ENCODE assay signal across 12 cellular contexts in genomic region chr2:96161785-96162367, GRCh38. TPM values are rescaled to one million over a fixed set of nuclear protein-coding genes. Genes with fewer than 3 reads are reported as not detected.
A peak's percentile ranks its signal among the peaks of the same experiment; 100 is the strongest.
DNase-seq lines count a peak whose midpoint lies in the region; ATAC-seq and TF ChIP-seq lines count a peak whose summit lies in the region.
"Had no signal": no experiment of that assay in that cellular context is flagged by ENCODE, and none has a peak within 500 bp of the region (broad histone marks: within the 10 kb centered on the region; RNA-seq: fewer than 3 reads in every experiment).

No MANE protein-coding gene starts in this region.

- H3K4me2 ChIP-seq in SU-DHL-6 (ENCODE audit: low read depth, low read length, poor library complexity, severe bottlenecking), result peak overlapping the region; percentile 5
- H3K4me2 ChIP-seq in mesenchymal stem cell (ENCODE audit: low read length, poor library complexity, severe bottlenecking), result no peak overlapping the region

- no peak overlapping the region for H3K14ac ChIP-seq in mesenchymal stem cell (ENCODE audit: low read length in 2 of 2)

- H3K9me3 ChIP-seq in SU-DHL-6 (ENCODE audit: insufficient read depth, low read length) (no peaks in the 10 kb centered on the region), mesenchymal stem cell (ENCODE audit: control insufficient read depth, low read length) (peaks cover 6% of the 10 kb centered on the region)

- H3K36me3 ChIP-seq in SU-DHL-6 (ENCODE audit: low read length) (no peaks in the 10 kb centered on the region), mesenchymal stem cell (ENCODE audit: control insufficient read depth in 1 of 2, insufficient read depth in 2 of 2, low read depth in 1 of 2, low read length in 2 of 2) (no peaks in the 10 kb centered on the region)

- H3K9me3 Mint-ChIP-seq in activated naive CD4-positive, alpha-beta T cell treated with anti-CD3 and anti-CD28 coated beads, Interleukin-2, amount 10 ng/mL, durations not matched to agents 7 days and 5 days, result peaks cover 6% of the 10 kb centered on the region
- H3K9me3 Mint-ChIP-seq in stimulated activated memory B cell treated with anti-CD40 and anti-IgM and Interleukin-4, amounts not matched to agents 10 μg/mL and 1 μg/mL and 100 μg/mL, for 72 hours, result peaks cover 4% of the 10 kb centered on the region

- WGBS in mesenchymal stem cell, result 65% methylated on average over 4 of the region's 5 CpGs

- H4K91ac ChIP-seq in mesenchymal stem cell (ENCODE audit: low read length), result no peak overlapping the region

- H2BK5ac ChIP-seq in mesenchymal stem cell (ENCODE audit: low read depth, low read length, poor library complexity, severe bottlenecking), result no peak overlapping the region

- peaks cover 2% of the 10 kb centered on the region for H3K36me3 Mint-ChIP-seq in activated naive CD4-positive, alpha-beta T cell treated with anti-CD3 and anti-CD28 coated beads, Interleukin-2, amount 10 ng/mL, durations not matched to agents 7 days and 5 days
- no peaks in the 10 kb centered on the region for H3K36me3 Mint-ChIP-seq in stimulated activated memory B cell treated with anti-CD40 and anti-IgM and Interleukin-4, amounts not matched to agents 10 μg/mL and 1 μg/mL and 100 μg/mL, for 72 hours

- no peaks in the 10 kb centered on the region for H4K20me1 ChIP-seq in SU-DHL-6 (ENCODE audit: low read depth, low read length)

- H2AFZ ChIP-seq in SU-DHL-6 (ENCODE audit: low read depth, low read length, severe bottlenecking) (peak overlapping the region; percentile 22), mesenchymal stem cell (ENCODE audit: low read depth, low read length) (no peak overlapping the region)
- H2AFZ ChIP-seq: parathyroid adenoma had no signal

- H3K79me2 ChIP-seq in SU-DHL-6 (ENCODE audit: insufficient read depth, low read length), result no peaks in the 10 kb centered on the region
- H3K79me2 ChIP-seq: parathyroid adenoma had no signal

- peaks cover 35% of the 10 kb centered on the region for H3F3A ChIP-seq in SU-DHL-6 (ENCODE audit: insufficient read depth)

- H3K27ac ChIP-seq in SU-DHL-6 (ENCODE audit: low read depth, low read length) (peak overlapping the region; percentile 95), mesenchymal stem cell (ENCODE audit: low read length, poor library complexity, severe bottlenecking) (no peak overlapping the region)
- H3K27ac ChIP-seq: parathyroid adenoma had no signal

- H3K27me3 Mint-ChIP-seq in activated naive CD4-positive, alpha-beta T cell treated with anti-CD3 and anti-CD28 coated beads, Interleukin-2, amount 10 ng/mL, durations not matched to agents 7 days and 5 days, result no peaks in the 10 kb centered on the region
- H3K27me3 Mint-ChIP-seq in stimulated activated memory B cell treated with anti-CD40 and anti-IgM and Interleukin-4, amounts not matched to agents 10 μg/mL and 1 μg/mL and 100 μg/mL, for 72 hours, result no peaks in the 10 kb centered on the region

- CTCF ChIA-PET in activated naive CD4-positive, alpha-beta T cell treated with anti-CD3 and anti-CD28 coated beads, Interleukin-2, amount 10 ng/mL, durations not matched to agents 7 days and 5 days (lab: Charles Lee), result interaction anchor here (0.7 to 4.5 kb wide), 3 partner anchors 12 to 24 kb away, joined by 3 to 24 read pairs (median 19); no protein-coding TSS in a partner anchor

- H3K9ac ChIP-seq in SU-DHL-6 (ENCODE audit: low read length) (peak overlapping the region; percentile 73; the same call in 1 of the 2 replicates), mesenchymal stem cell (ENCODE audit: low read length) (no peak overlapping the region)
- H3K9ac ChIP-seq: parathyroid adenoma had no signal

- no peak overlapping the region for H3K23ac ChIP-seq in mesenchymal stem cell (ENCODE audit: low read length in 2 of 2)

- H3K9me2 ChIP-seq in SU-DHL-6 (replicated peaks; ENCODE audit: insufficient read depth, low read length), result no peaks in the 10 kb centered on the region

- no peak overlapping the region for H2BK12ac ChIP-seq in mesenchymal stem cell (ENCODE audit: low read length in 2 of 2)

- H3K4ac ChIP-seq in mesenchymal stem cell (ENCODE audit: low read depth in 1 of 2, low read length in 2 of 2), result no peak overlapping the region

- no peak for ATAC-seq in stimulated activated memory B cell treated with anti-CD40 and anti-IgM and Interleukin-4, amounts not matched to agents 10 μg/mL and 1 μg/mL and 100 μg/mL, for 72 hours
- no peak for ATAC-seq in HG02840 (IDR thresholded peaks at IDR 0.05; ENCODE audit: low FRiP score, unreplicated experiment)
- no peak for ATAC-seq in HG02763 (IDR thresholded peaks at IDR 0.05; ENCODE audit: unreplicated experiment)

- H3K4me3 Mint-ChIP-seq in activated naive CD4-positive, alpha-beta T cell treated with anti-CD3 and anti-CD28 coated beads, Interleukin-2, amount 10 ng/mL, durations not matched to agents 7 days and 5 days, result no peak overlapping the region
- no peak overlapping the region for H3K4me3 Mint-ChIP-seq in stimulated activated memory B cell treated with anti-CD40 and anti-IgM and Interleukin-4, amounts not matched to agents 10 μg/mL and 1 μg/mL and 100 μg/mL, for 72 hours

- no peak for TF ChIP-seq CTCF in SU-DHL-6 (IDR thresholded peaks at IDR 0.05; ENCODE audit: insufficient read depth, low read length, poor library complexity, severe bottlenecking)
- TF ChIP-seq CTCF in choroid plexus epithelial cell (conservative IDR thresholded peaks at IDR 0.05; ENCODE audit: low read depth, low read length), result no peak

- DNase-seq in activated naive CD4-positive, alpha-beta T cell treated with anti-CD3 and anti-CD28 coated beads, Interleukin-2, amount 10 ng/mL, durations not matched to agents 7 days and 5 days, result no peak
- no peak for DNase-seq in activated naive CD4-positive, alpha-beta T cell (lab: John Stamatoyannopoulos, UW)
- DNase-seq in choroid plexus epithelial cell (ENCODE audit: low read depth) (peak; percentile 31), mesenchymal stem cell (no peak)
- DNase-seq: DND-41, KG1, Right ventricle myocardium superior had no signal

- H3K18ac ChIP-seq in mesenchymal stem cell (ENCODE audit: low read depth in 1 of 2, low read length in 2 of 2), result no peak overlapping the region

- no peak overlapping the region for H2BK120ac ChIP-seq in mesenchymal stem cell (ENCODE audit: low read depth, low read length)

- H3K4me1 ChIP-seq in mesenchymal stem cell (ENCODE audit: control insufficient read depth, insufficient read depth, low read depth, low read length), result peaks cover 15% of the 10 kb centered on the region
- H3K4me1 ChIP-seq: parathyroid adenoma had no signal

- no peak overlapping the region for H2BK15ac ChIP-seq in mesenchymal stem cell (ENCODE audit: low read depth, poor library complexity, severe bottlenecking)

- H4K8ac ChIP-seq in mesenchymal stem cell (ENCODE audit: low read length), result no peak overlapping the region

- no peaks in the 10 kb centered on the region for H3K79me1 ChIP-seq in mesenchymal stem cell (replicated peaks; ENCODE audit: low read length, poor library complexity, severe bottlenecking)

- H3K27me3 ChIP-seq in SU-DHL-6 (ENCODE audit: low read length) (no peaks in the 10 kb centered on the region), mesenchymal stem cell (ENCODE audit: control insufficient read depth in 1 of 2, insufficient read depth in 1 of 2, low read length in 2 of 2) (peaks cover 0 to 27% of the 10 kb centered on the region in 2 experiments)

- peak overlapping the region; percentile 19 for H3K27ac Mint-ChIP-seq in activated naive CD4-positive, alpha-beta T cell treated with anti-CD3 and anti-CD28 coated beads, Interleukin-2, amount 10 ng/mL, durations not matched to agents 7 days and 5 days
- peak overlapping the region; percentile 98 for H3K27ac Mint-ChIP-seq in stimulated activated memory B cell treated with anti-CD40 and anti-IgM and Interleukin-4, amounts not matched to agents 10 μg/mL and 1 μg/mL and 100 μg/mL, for 72 hours

- peaks cover 76% of the 10 kb centered on the region for H3K4me1 Mint-ChIP-seq in activated naive CD4-positive, alpha-beta T cell treated with anti-CD3 and anti-CD28 coated beads, Interleukin-2, amount 10 ng/mL, durations not matched to agents 7 days and 5 days
- H3K4me1 Mint-ChIP-seq in stimulated activated memory B cell treated with anti-CD40 and anti-IgM and Interleukin-4, amounts not matched to agents 10 μg/mL and 1 μg/mL and 100 μg/mL, for 72 hours, result peaks cover 71% of the 10 kb centered on the region

- H2AK5ac ChIP-seq in mesenchymal stem cell (ENCODE audit: low read length, severe bottlenecking), result no peak overlapping the region

- H3K4me3 ChIP-seq in SU-DHL-6 (ENCODE audit: insufficient read depth, low read length, poor library complexity, severe bottlenecking) (no peak overlapping the region), choroid plexus epithelial cell (ENCODE audit: low read depth, low read length) (no peak overlapping the region), mesenchymal stem cell (ENCODE audit: insufficient read depth in 1 of 2, low read depth in 1 of 2, low read length in 2 of 2) (no peak overlapping the region)

RNA-seq across cellular contexts. Expression of gene DUSP2, which starts 16.6 kb away (rescaled TPM):
- 0.08 TPM for polyA plus RNA-seq in mesenchymal stem cell (2013, experiment 1 of 2)
- polyA plus RNA-seq in mesenchymal stem cell (2013, experiment 2 of 2), result 0.11 TPM

RNA-seq across cellular contexts. Expression of gene ASTL, which starts 23.6 kb away (rescaled TPM):
- not detected for polyA plus RNA-seq in mesenchymal stem cell (2013, experiment 1 of 2)
- not detected for polyA plus RNA-seq in mesenchymal stem cell (2013, experiment 2 of 2)

RNA-seq across cellular contexts. Expression of gene ADRA2B, which starts 45.5 kb away (rescaled TPM):
- not detected for polyA plus RNA-seq in mesenchymal stem cell (2013, experiment 1 of 2)
- 0.01 TPM for polyA plus RNA-seq in mesenchymal stem cell (2013, experiment 2 of 2)

RNA-seq across cellular contexts. Expression of gene STARD7, which starts 46.8 kb away (rescaled TPM):
- polyA plus RNA-seq in mesenchymal stem cell (2013, experiment 1 of 2), result 43.7 TPM
- 44.3 TPM for polyA plus RNA-seq in mesenchymal stem cell (2013, experiment 2 of 2)
